8 cellular contexts compared by ENCODE assay signal in the genomic region with DNA sequence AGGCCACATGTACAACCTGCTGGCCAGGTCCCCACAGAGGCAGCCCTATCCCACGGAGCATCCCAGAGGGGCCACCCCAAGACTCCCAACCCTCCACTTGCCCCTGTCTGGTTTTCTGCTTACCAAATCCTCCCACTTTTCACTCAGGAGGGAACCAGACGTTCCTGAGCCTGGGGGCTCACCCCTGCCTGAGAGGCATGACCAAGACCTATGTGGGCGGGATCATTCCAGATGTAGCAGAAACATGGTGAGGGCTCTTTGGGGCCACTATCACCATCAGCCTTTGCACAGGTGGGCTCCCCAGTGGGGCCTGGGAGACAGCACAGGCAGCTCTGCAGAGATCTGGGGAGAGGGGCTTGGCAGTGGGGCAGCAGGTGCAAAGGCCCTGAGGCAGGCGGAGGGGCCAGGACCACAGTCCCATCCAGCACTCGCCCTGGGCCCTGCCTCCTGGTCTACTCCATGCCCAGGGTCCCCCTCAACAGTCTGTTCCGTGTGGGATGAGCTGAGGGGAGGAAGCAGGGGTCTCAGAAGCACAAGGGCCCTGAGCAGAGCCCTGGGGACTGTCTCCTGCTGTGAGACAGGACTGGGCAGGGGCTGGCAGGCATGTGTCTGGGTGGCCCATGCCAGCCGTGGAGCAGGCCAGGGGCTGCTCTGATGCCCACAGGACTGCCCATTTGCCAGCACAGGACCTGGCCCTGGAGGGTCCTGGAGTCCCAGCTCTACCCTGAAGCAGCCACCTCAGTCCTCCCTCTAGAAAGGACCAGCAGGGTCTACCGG. TPM values are rescaled to one million over a fixed set of nuclear protein-coding genes. Genes with fewer than 3 reads are reported as not detected.
A peak's percentile ranks its signal among the peaks of the same experiment; 100 is the strongest.
DNase-seq lines count a peak whose midpoint lies in the region; ATAC-seq, FAIRE-seq and TF ChIP-seq lines count a peak whose summit lies in the region.

No MANE protein-coding gene starts in this region.

- CTCF ChIA-PET in activated CD8-positive, alpha-beta memory T cell treated with anti-CD3 and anti-CD28 coated beads, Interleukin-2, amount 10 ng/mL, durations not matched to agents 7 days and 5 days (lab: Charles Lee) = interaction anchor here (2.5 to 3.2 kb wide), 2 partner anchors 39 to 60 kb away, joined by 8 to 13 read pairs; no protein-coding TSS in a partner anchor
- CTCF ChIA-PET in HepG2 (lab: Yijun Ruan, JAX; ENCODE audit: low intra/inter-chr PET ratio, low total read pairs) = no interaction called here

- H3K27ac ChIP-seq in HepG2 (ENCODE audit: extremely low read length, insufficient read depth, low read length) = peak overlapping the region; percentile 31

- peaks cover 78% of the 10 kb centered on the region for H3K4me1 ChIP-seq in HepG2 (ENCODE audit: insufficient read depth, low read length)

- no peaks in the 10 kb centered on the region for H3K79me2 ChIP-seq in HepG2 (ENCODE audit: insufficient read depth, low read length)

- H3K4me3 ChIP-seq in HepG2 (replicated peaks in 1 of 3; ENCODE audit: insufficient read depth in 1 of 3, low read depth in 2 of 3, low read length in 3 of 3) = peak overlapping the region in 1 of 3 experiments; percentile 71; a peak in 1 of 6 replicates

- TF ChIP-seq CTCF in HepG2 (CRISPR knock-in tag; IDR thresholded peaks at IDR 0.05) = no peak
- TF ChIP-seq CTCF in type B pancreatic cell (conservative IDR thresholded peaks at IDR 0.05) = no peak
- TF ChIP-seq CTCF in GM20000 (IDR thresholded peaks at IDR 0.05; ENCODE audit: extremely low read depth, missing control alignments) = no peak

- DNase-seq in activated CD8-positive, alpha-beta memory T cell treated with anti-CD3 and anti-CD28 coated beads, Interleukin-2, amount 10 ng/mL, durations not matched to agents 7 days and 5 days = peak; percentile 53
- no peak for DNase-seq in activated CD8-positive, alpha-beta memory T cell treated with anti-CD3 and anti-CD28 coated beads for 24 hours
- DNase-seq in activated naive CD4-positive, alpha-beta T cell treated with anti-CD3 and anti-CD28 coated beads, Interleukin-2, amount 50 U/mL, for 16 hours = peak; percentile 12
- no peak for DNase-seq in HepG2 (ENCODE audit: low spot score)
- no peak for DNase-seq in type B pancreatic cell (ENCODE audit: extremely low spot score, unreplicated experiment)
- DNase-seq in GM20000 (ENCODE audit: low spot score) = no peak
- no peak for DNase-seq in NCI-H510A (lab: John Stamatoyannopoulos, UW)
- DNase-seq in NCI-H187 treated with DMSO at 0.1 percent for 48 hours (lab: John Stamatoyannopoulos, UW) = no peak

- no peak for FAIRE-seq in HepG2 (lab: Jason Lieb, UNC)

- peak; percentile 0 for ATAC-seq in activated CD8-positive, alpha-beta memory T cell treated with anti-CD3 and anti-CD28 coated beads, Interleukin-2, amount 10 ng/mL, durations not matched to agents 7 days and 5 days
- ATAC-seq in HepG2 = no peak

- TF ChIP-seq RAD21 in HepG2 (CRISPR knock-in tag; IDR thresholded peaks at IDR 0.05) = no peak

- H3K36me3 ChIP-seq in HepG2 (replicated peaks in 1 of 2; ENCODE audit: control insufficient read depth in 1 of 2, insufficient read depth in 2 of 2, low read length in 2 of 2) = no peaks in the 10 kb centered on the region

- no peaks in the 10 kb centered on the region for H3K9me3 Mint-ChIP-seq in activated CD8-positive, alpha-beta memory T cell treated with anti-CD3 and anti-CD28 coated beads, Interleukin-2, amount 10 ng/mL, durations not matched to agents 7 days and 5 days (ENCODE audit: low read depth)
- H3K9me3 Mint-ChIP-seq in type B pancreatic cell = no peaks in the 10 kb centered on the region

- H3K4me2 ChIP-seq in HepG2 (ENCODE audit: low read depth, low read length) = peak overlapping the region; percentile 79; the same call in 1 of the 2 replicates

- H3K9me3 ChIP-seq in HepG2 (ENCODE audit: low read length) = no peaks in the 10 kb centered on the region

- 0 out of 4 replicates have a peak, but pooled peaks of 1 of the 2 experiments have one; percentile 12 for TF ChIP-seq POLR2A in HepG2 (IDR thresholded peaks at IDR 0.05; ENCODE audit: insufficient read depth in 1 of 2, low read depth in 2 of 2, low read length in 2 of 2)

- peaks cover 10% of the 10 kb centered on the region for H3K4me1 Mint-ChIP-seq in activated CD8-positive, alpha-beta memory T cell treated with anti-CD3 and anti-CD28 coated beads, Interleukin-2, amount 10 ng/mL, durations not matched to agents 7 days and 5 days
- H3K4me1 Mint-ChIP-seq in type B pancreatic cell (ENCODE audit: unreplicated experiment) = peaks cover 8% of the 10 kb centered on the region

- H4K20me1 ChIP-seq in HepG2 (ENCODE audit: insufficient read depth, low read length) = peaks cover 4% of the 10 kb centered on the region; the same call in 1 of the 2 replicates

- H3K9ac ChIP-seq in HepG2 (ENCODE audit: insufficient read depth, low read depth, low read length) = peak overlapping the region; percentile 51

- H3K4me3 Mint-ChIP-seq in activated CD8-positive, alpha-beta memory T cell treated with anti-CD3 and anti-CD28 coated beads, Interleukin-2, amount 10 ng/mL, durations not matched to agents 7 days and 5 days = no peak overlapping the region
- peak overlapping the region; percentile 84 for H3K4me3 Mint-ChIP-seq in type B pancreatic cell

- H2AFZ ChIP-seq in HepG2 (ENCODE audit: low read length) = no peak overlapping the region

- no TSS peak for BruUV-seq in HepG2 (replicated peaks; lab: Mats Ljungman, UMichigan)

- H3K36me3 Mint-ChIP-seq in activated CD8-positive, alpha-beta memory T cell treated with anti-CD3 and anti-CD28 coated beads, Interleukin-2, amount 10 ng/mL, durations not matched to agents 7 days and 5 days = no peaks in the 10 kb centered on the region
- H3K36me3 Mint-ChIP-seq in type B pancreatic cell = no peaks in the 10 kb centered on the region

- WGBS in HepG2 (ENCODE audit: low lambda C conversion rate) = 56% methylated on average over 4 of the region's 8 CpGs

- POLR2A ChIA-PET in HepG2 (lab: Yijun Ruan, JAX) = interaction anchor here (1.2 to 16.4 kb wide), 5 partner anchors 18 to 52 kb away, joined by 6 to 722 read pairs (median 18); a partner anchor contains a TSS

- intact Hi-C loops in HepG2 (cut with micrococcal nuclease; ENCODE audit: unreplicated experiment) = loop anchor here (5.0 kb wide), 1 partner anchor 38 kb away; no protein-coding TSS in a partner anchor

- H3K27ac Mint-ChIP-seq in activated CD8-positive, alpha-beta memory T cell treated with anti-CD3 and anti-CD28 coated beads, Interleukin-2, amount 10 ng/mL, durations not matched to agents 7 days and 5 days = peak overlapping the region; percentile 88
- H3K27ac Mint-ChIP-seq in type B pancreatic cell = peak overlapping the region; percentile 98

- no peak for TF ChIP-seq EP300 in HepG2 (IDR thresholded peaks at IDR 0.05; ENCODE audit: low read depth in 2 of 2, low read length in 2 of 2)
- TF ChIP-seq EP300 in HepG2 (CRISPR knock-in tag; IDR thresholded peaks at IDR 0.05; ENCODE audit: borderline replicate concordance) = no peak

- no peaks in the 10 kb centered on the region for H3K27me3 Mint-ChIP-seq in activated CD8-positive, alpha-beta memory T cell treated with anti-CD3 and anti-CD28 coated beads, Interleukin-2, amount 10 ng/mL, durations not matched to agents 7 days and 5 days
- H3K27me3 Mint-ChIP-seq in type B pancreatic cell = peaks cover 7% of the 10 kb centered on the region

- H3K27me3 ChIP-seq in HepG2 (ENCODE audit: control insufficient read depth in 1 of 2, insufficient read depth in 2 of 2, low read length in 2 of 2) = no peaks in the 10 kb centered on the region

- in situ Hi-C loops in HepG2 (cut with HindIII; ENCODE audit: extremely low pct_ligation_motif_present, low pct_unique_long_range_greater_than_20kb) = loop anchor here (5.0 kb wide), 1 partner anchor 38 kb away; no protein-coding TSS in a partner anchor

RNA-seq across cellular contexts. Expression of a gene that starts 9.4 kb away (rescaled TPM):
- 10 to 100 TPM; 53.4 to 79.7 TPM for total RNA-seq in activated CD8-positive, alpha-beta memory T cell treated with anti-CD3 and anti-CD28 coated beads, Interleukin-2, amount 10 ng/mL, durations not matched to agents 7 days and 5 days
- total RNA-seq in HepG2 (2016; rRNA removed; fragmentation: Illumina TruSeq; extraction: Trizol) = 18.2 and 31.2 TPM in 2 replicates
- 12.4 and 12.6 TPM in 2 replicates for total RNA-seq in HepG2 (2016; cell fraction: cytosol; rRNA removed; fragmentation: Illumina TruSeq; extraction: Trizol; ENCODE audit: low read depth)
- total RNA-seq in HepG2 (2016; cell fraction: insoluble cytoplasmic fraction; rRNA removed; fragmentation: Illumina TruSeq; extraction: Trizol) = 17.3 and 32.7 TPM in 2 replicates
- 27.1 and 31.2 TPM in 2 replicates for total RNA-seq in HepG2 (2016; cell fraction: membrane; rRNA removed; fragmentation: Illumina TruSeq; extraction: Trizol)
- total RNA-seq in HepG2 (2016; cell fraction: nucleus; rRNA removed; fragmentation: Illumina TruSeq; extraction: Trizol) = 24.6 and 30.5 TPM in 2 replicates
- 21.6 and 24.1 TPM in 2 replicates for polyA plus RNA-seq in HepG2 (2011; rRNA removed)
- 21.4 and 47.8 TPM in 2 replicates for polyA plus RNA-seq in HepG2 (2011; cell fraction: cytosol; rRNA removed)
- 121 and 136 TPM in 2 replicates for polyA plus RNA-seq in HepG2 (2011; cell fraction: nucleus; rRNA removed)
- polyA plus RNA-seq in HepG2 (2012) = 22.6 and 36.4 TPM in 2 replicates
- polyA plus RNA-seq in HepG2 (2016; cell fraction: cytosol; fragmentation: Illumina TruSeq; extraction: Trizol; ENCODE audit: low read depth) = 7.3 and 9.3 TPM in 2 replicates
- 21.4 and 25.4 TPM in 2 replicates for polyA plus RNA-seq in HepG2 (2016; cell fraction: insoluble cytoplasmic fraction; fragmentation: Illumina TruSeq; extraction: Trizol; ENCODE audit: low read depth)
- polyA plus RNA-seq in HepG2 (2016; cell fraction: membrane; fragmentation: Illumina TruSeq; extraction: Trizol; ENCODE audit: low read depth) = 17.2 and 17.8 TPM in 2 replicates
- 62.7 and 63.0 TPM in 2 replicates for polyA plus RNA-seq in HepG2 (2016; cell fraction: nucleus; fragmentation: Illumina TruSeq; extraction: Trizol; ENCODE audit: insufficient read depth, low read depth)
- 8.8 and 50.3 TPM in 2 replicates for polyA minus RNA-seq in HepG2 (2011; rRNA and poly(A)+ RNA removed; ENCODE audit: low replicate concordance)
- polyA minus RNA-seq in HepG2 (2011; cell fraction: cytosol; rRNA and poly(A)+ RNA removed) = 23.0 and 37.5 TPM in 2 replicates
- 17.0 and 22.8 TPM in 2 replicates for polyA minus RNA-seq in HepG2 (2011; cell fraction: nucleus; rRNA and poly(A)+ RNA removed)
- 36.7 and 58.6 TPM in 2 replicates for total RNA-seq in type B pancreatic cell (ENCODE audit: low replicate concordance)

RNA-seq across cellular contexts. Expression of a gene that starts 42.6 kb away (rescaled TPM):
- total RNA-seq in activated CD8-positive, alpha-beta memory T cell treated with anti-CD3 and anti-CD28 coated beads, Interleukin-2, amount 10 ng/mL, durations not matched to agents 7 days and 5 days = under 1 TPM in 1 of 2 experiments, not detected in 1; 0.05 TPM
- total RNA-seq in HepG2 (2016; rRNA removed; fragmentation: Illumina TruSeq; extraction: Trizol) (not detected in 2 replicates), type B pancreatic cell (ENCODE audit: low replicate concordance) (0.10 TPM in 1 of 2 replicates, not detected in the other)
- not detected in 2 replicates for total RNA-seq in HepG2 (2016; cell fraction: cytosol; rRNA removed; fragmentation: Illumina TruSeq; extraction: Trizol; ENCODE audit: low read depth)
- not detected in 2 replicates for total RNA-seq in HepG2 (2016; cell fraction: insoluble cytoplasmic fraction; rRNA removed; fragmentation: Illumina TruSeq; extraction: Trizol)
- not detected in 2 replicates for total RNA-seq in HepG2 (2016; cell fraction: membrane; rRNA removed; fragmentation: Illumina TruSeq; extraction: Trizol)
- not detected in 2 replicates for total RNA-seq in HepG2 (2016; cell fraction: nucleus; rRNA removed; fragmentation: Illumina TruSeq; extraction: Trizol)
- polyA plus RNA-seq in HepG2 (2011; rRNA removed) = not detected in 2 replicates
- polyA plus RNA-seq in HepG2 (2011; cell fraction: cytosol; rRNA removed) = not detected in 2 replicates
- not detected in 2 replicates for polyA plus RNA-seq in HepG2 (2011; cell fraction: nucleus; rRNA removed)
- polyA plus RNA-seq in HepG2 (2012) = not detected in 2 replicates
- not detected in 2 replicates for polyA plus RNA-seq in HepG2 (2016; cell fraction: cytosol; fragmentation: Illumina TruSeq; extraction: Trizol; ENCODE audit: low read depth)
- polyA plus RNA-seq in HepG2 (2016; cell fraction: insoluble cytoplasmic fraction; fragmentation: Illumina TruSeq; extraction: Trizol; ENCODE audit: low read depth) = not detected in 2 replicates
- polyA plus RNA-seq in HepG2 (2016; cell fraction: membrane; fragmentation: Illumina TruSeq; extraction: Trizol; ENCODE audit: low read depth) = not detected in 2 replicates
- polyA plus RNA-seq in HepG2 (2016; cell fraction: nucleus; fragmentation: Illumina TruSeq; extraction: Trizol; ENCODE audit: insufficient read depth, low read depth) = not detected in 2 replicates
- polyA minus RNA-seq in HepG2 (2011; rRNA and poly(A)+ RNA removed; ENCODE audit: low replicate concordance) = 0.07 TPM in 1 of 2 replicates, not detected in the other
- polyA minus RNA-seq in HepG2 (2011; cell fraction: cytosol; rRNA and poly(A)+ RNA removed) = not detected in 2 replicates
- not detected in 2 replicates for polyA minus RNA-seq in HepG2 (2011; cell fraction: nucleus; rRNA and poly(A)+ RNA removed)

RNA-seq across cellular contexts. Expression of a gene that starts 51.5 kb away (rescaled TPM):
- total RNA-seq in activated CD8-positive, alpha-beta memory T cell treated with anti-CD3 and anti-CD28 coated beads, Interleukin-2, amount 10 ng/mL, durations not matched to agents 7 days and 5 days = 10 to 100 TPM; 43.9 to 51.2 TPM
- total RNA-seq in HepG2 (2016; rRNA removed; fragmentation: Illumina TruSeq; extraction: Trizol) = 19.6 and 44.7 TPM in 2 replicates
- total RNA-seq in HepG2 (2016; cell fraction: cytosol; rRNA removed; fragmentation: Illumina TruSeq; extraction: Trizol; ENCODE audit: low read depth) = 22.4 and 24.2 TPM in 2 replicates
- 18.8 and 46.8 TPM in 2 replicates for total RNA-seq in HepG2 (2016; cell fraction: insoluble cytoplasmic fraction; rRNA removed; fragmentation: Illumina TruSeq; extraction: Trizol)
- 27.6 and 29.9 TPM in 2 replicates for total RNA-seq in HepG2 (2016; cell fraction: membrane; rRNA removed; fragmentation: Illumina TruSeq; extraction: Trizol)
- 35.5 and 40.6 TPM in 2 replicates for total RNA-seq in HepG2 (2016; cell fraction: nucleus; rRNA removed; fragmentation: Illumina TruSeq; extraction: Trizol)
- 17.2 and 20.2 TPM in 2 replicates for polyA plus RNA-seq in HepG2 (2011; rRNA removed)
- polyA plus RNA-seq in HepG2 (2011; cell fraction: cytosol; rRNA removed) = 16.7 and 25.6 TPM in 2 replicates
- 44.2 and 48.8 TPM in 2 replicates for polyA plus RNA-seq in HepG2 (2011; cell fraction: nucleus; rRNA removed)
- 9.4 and 10.2 TPM in 2 replicates for polyA plus RNA-seq in HepG2 (2012)
- 25.8 and 29.9 TPM in 2 replicates for polyA plus RNA-seq in HepG2 (2016; cell fraction: cytosol; fragmentation: Illumina TruSeq; extraction: Trizol; ENCODE audit: low read depth)
- polyA plus RNA-seq in HepG2 (2016; cell fraction: insoluble cytoplasmic fraction; fragmentation: Illumina TruSeq; extraction: Trizol; ENCODE audit: low read depth) = 22.7 and 25.1 TPM in 2 replicates
- 26.9 and 27.0 TPM in 2 replicates for polyA plus RNA-seq in HepG2 (2016; cell fraction: membrane; fragmentation: Illumina TruSeq; extraction: Trizol; ENCODE audit: low read depth)
- polyA plus RNA-seq in HepG2 (2016; cell fraction: nucleus; fragmentation: Illumina TruSeq; extraction: Trizol; ENCODE audit: insufficient read depth, low read depth) = 89.1 and 100 TPM in 2 replicates
- 6.9 and 14.7 TPM in 2 replicates for polyA minus RNA-seq in HepG2 (2011; rRNA and poly(A)+ RNA removed; ENCODE audit: low replicate concordance)
- polyA minus RNA-seq in HepG2 (2011; cell fraction: cytosol; rRNA and poly(A)+ RNA removed) = 4.4 and 5.2 TPM in 2 replicates
- polyA minus RNA-seq in HepG2 (2011; cell fraction: nucleus; rRNA and poly(A)+ RNA removed) = 4.5 and 4.7 TPM in 2 replicates
- total RNA-seq in type B pancreatic cell (ENCODE audit: low replicate concordance) = 45.2 and 55.8 TPM in 2 replicates

RNA-seq across cellular contexts. Expression of a gene that starts 51.7 kb away (rescaled TPM):
- 10 to 100 TPM; 16.8 to 18.8 TPM for total RNA-seq in activated CD8-positive, alpha-beta memory T cell treated with anti-CD3 and anti-CD28 coated beads, Interleukin-2, amount 10 ng/mL, durations not matched to agents 7 days and 5 days
- total RNA-seq in HepG2 (2016; rRNA removed; fragmentation: Illumina TruSeq; extraction: Trizol) = 6.6 and 15.8 TPM in 2 replicates
- total RNA-seq in HepG2 (2016; cell fraction: cytosol; rRNA removed; fragmentation: Illumina TruSeq; extraction: Trizol; ENCODE audit: low read depth) = 1.5 and 3.0 TPM in 2 replicates
- total RNA-seq in HepG2 (2016; cell fraction: insoluble cytoplasmic fraction; rRNA removed; fragmentation: Illumina TruSeq; extraction: Trizol) = 6.8 and 15.6 TPM in 2 replicates
- total RNA-seq in HepG2 (2016; cell fraction: membrane; rRNA removed; fragmentation: Illumina TruSeq; extraction: Trizol) = 6.4 and 10.5 TPM in 2 replicates
- 10.6 and 14.2 TPM in 2 replicates for total RNA-seq in HepG2 (2016; cell fraction: nucleus; rRNA removed; fragmentation: Illumina TruSeq; extraction: Trizol)
- polyA plus RNA-seq in HepG2 (2011; rRNA removed) = 7.8 and 9.5 TPM in 2 replicates
- polyA plus RNA-seq in HepG2 (2011; cell fraction: cytosol; rRNA removed) = 5.9 and 6.1 TPM in 2 replicates
- 25.1 and 26.7 TPM in 2 replicates for polyA plus RNA-seq in HepG2 (2011; cell fraction: nucleus; rRNA removed)
- polyA plus RNA-seq in HepG2 (2012) = 9.4 and 10.0 TPM in 2 replicates
- polyA plus RNA-seq in HepG2 (2016; cell fraction: cytosol; fragmentation: Illumina TruSeq; extraction: Trizol; ENCODE audit: low read depth) = 2.9 and 3.3 TPM in 2 replicates
- 6.1 and 6.8 TPM in 2 replicates for polyA plus RNA-seq in HepG2 (2016; cell fraction: insoluble cytoplasmic fraction; fragmentation: Illumina TruSeq; extraction: Trizol; ENCODE audit: low read depth)
- 5.6 and 6.9 TPM in 2 replicates for polyA plus RNA-seq in HepG2 (2016; cell fraction: membrane; fragmentation: Illumina TruSeq; extraction: Trizol; ENCODE audit: low read depth)
- polyA plus RNA-seq in HepG2 (2016; cell fraction: nucleus; fragmentation: Illumina TruSeq; extraction: Trizol; ENCODE audit: insufficient read depth, low read depth) = 26.3 and 30.4 TPM in 2 replicates
- polyA minus RNA-seq in HepG2 (2011; rRNA and poly(A)+ RNA removed; ENCODE audit: low replicate concordance) = 5.8 and 12.8 TPM in 2 replicates
- 5.7 and 7.1 TPM in 2 replicates for polyA minus RNA-seq in HepG2 (2011; cell fraction: cytosol; rRNA and poly(A)+ RNA removed)
- 3.4 and 4.5 TPM in 2 replicates for polyA minus RNA-seq in HepG2 (2011; cell fraction: nucleus; rRNA and poly(A)+ RNA removed)
- total RNA-seq in type B pancreatic cell (ENCODE audit: low replicate concordance) = 30.0 and 37.6 TPM in 2 replicates

Comparison
In these comparisons a context has a peak if more than half of its experiments do, and no peak if none do; other contexts are left out.
1. DNase-seq: peak in activated CD8-positive, alpha-beta memory T cell treated with anti-CD3 and anti-CD28 coated beads, Interleukin-2, amount 10 ng/mL, durations not matched to agents 7 days and 5 days (single experiment) and activated naive CD4-positive, alpha-beta T cell treated with anti-CD3 and anti-CD28 coated beads, Interleukin-2, amount 50 U/mL, for 16 hours (single experiment); none in activated CD8-positive, alpha-beta memory T cell treated with anti-CD3 and anti-CD28 coated beads for 24 hours (single experiment), HepG2 (single experiment), type B pancreatic cell (single experiment), GM20000 (single experiment), NCI-H510A (single experiment) and NCI-H187 treated with DMSO at 0.1 percent for 48 hours (single experiment).